2 cellular contexts compared by ENCODE assay signal in genomic region chr11:33379931-33380330, GRCh38.
TF ChIP-seq lines count a peak whose summit lies in the region.

No MANE protein-coding gene starts in this region.

TF ChIP-seq in SK-N-SH, 30 proteins besides CTCF, POLR2A, EP300 and RAD21 (continued from another document):
- TF ChIP-seq PBX3 (IDR thresholded peaks at IDR 0.05) (no peak), IRF3 (IDR thresholded peaks at IDR 0.05; ENCODE audit: low read depth, low read length) (no peak), TCF12 (IDR thresholded peaks at IDR 0.05) (no peak), MXI1 (IDR thresholded peaks at IDR 0.05; ENCODE audit: low read depth, low read length) (no peak), RFX5 (IDR thresholded peaks at IDR 0.05; ENCODE audit: low read length) (no peak), SMC3 (IDR thresholded peaks at IDR 0.05; ENCODE audit: low read depth, low read length) (no peak)
- TF ChIP-seq, protein P1, sequence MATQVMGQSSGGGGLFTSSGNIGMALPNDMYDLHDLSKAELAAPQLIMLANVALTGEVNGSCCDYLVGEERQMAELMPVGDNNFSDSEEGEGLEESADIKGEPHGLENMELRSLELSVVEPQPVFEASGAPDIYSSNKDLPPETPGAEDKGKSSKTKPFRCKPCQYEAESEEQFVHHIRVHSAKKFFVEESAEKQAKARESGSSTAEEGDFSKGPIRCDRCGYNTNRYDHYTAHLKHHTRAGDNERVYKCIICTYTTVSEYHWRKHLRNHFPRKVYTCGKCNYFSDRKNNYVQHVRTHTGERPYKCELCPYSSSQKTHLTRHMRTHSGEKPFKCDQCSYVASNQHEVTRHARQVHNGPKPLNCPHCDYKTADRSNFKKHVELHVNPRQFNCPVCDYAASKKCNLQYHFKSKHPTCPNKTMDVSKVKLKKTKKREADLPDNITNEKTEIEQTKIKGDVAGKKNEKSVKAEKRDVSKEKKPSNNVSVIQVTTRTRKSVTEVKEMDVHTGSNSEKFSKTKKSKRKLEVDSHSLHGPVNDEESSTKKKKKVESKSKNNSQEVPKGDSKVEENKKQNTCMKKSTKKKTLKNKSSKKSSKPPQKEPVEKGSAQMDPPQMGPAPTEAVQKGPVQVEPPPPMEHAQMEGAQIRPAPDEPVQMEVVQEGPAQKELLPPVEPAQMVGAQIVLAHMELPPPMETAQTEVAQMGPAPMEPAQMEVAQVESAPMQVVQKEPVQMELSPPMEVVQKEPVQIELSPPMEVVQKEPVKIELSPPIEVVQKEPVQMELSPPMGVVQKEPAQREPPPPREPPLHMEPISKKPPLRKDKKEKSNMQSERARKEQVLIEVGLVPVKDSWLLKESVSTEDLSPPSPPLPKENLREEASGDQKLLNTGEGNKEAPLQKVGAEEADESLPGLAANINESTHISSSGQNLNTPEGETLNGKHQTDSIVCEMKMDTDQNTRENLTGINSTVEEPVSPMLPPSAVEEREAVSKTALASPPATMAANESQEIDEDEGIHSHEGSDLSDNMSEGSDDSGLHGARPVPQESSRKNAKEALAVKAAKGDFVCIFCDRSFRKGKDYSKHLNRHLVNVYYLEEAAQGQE (IDR thresholded peaks at IDR 0.05; ENCODE audit: low read depth, low read length), result no peak

TF ChIP-seq in SK-N-SH treated with all-trans-retinoic acid at 6 μM for 48 hours, 23 proteins besides CTCF, POLR2A, EP300 and RAD21 (continued from another document):
- TF ChIP-seq, protein P2, sequence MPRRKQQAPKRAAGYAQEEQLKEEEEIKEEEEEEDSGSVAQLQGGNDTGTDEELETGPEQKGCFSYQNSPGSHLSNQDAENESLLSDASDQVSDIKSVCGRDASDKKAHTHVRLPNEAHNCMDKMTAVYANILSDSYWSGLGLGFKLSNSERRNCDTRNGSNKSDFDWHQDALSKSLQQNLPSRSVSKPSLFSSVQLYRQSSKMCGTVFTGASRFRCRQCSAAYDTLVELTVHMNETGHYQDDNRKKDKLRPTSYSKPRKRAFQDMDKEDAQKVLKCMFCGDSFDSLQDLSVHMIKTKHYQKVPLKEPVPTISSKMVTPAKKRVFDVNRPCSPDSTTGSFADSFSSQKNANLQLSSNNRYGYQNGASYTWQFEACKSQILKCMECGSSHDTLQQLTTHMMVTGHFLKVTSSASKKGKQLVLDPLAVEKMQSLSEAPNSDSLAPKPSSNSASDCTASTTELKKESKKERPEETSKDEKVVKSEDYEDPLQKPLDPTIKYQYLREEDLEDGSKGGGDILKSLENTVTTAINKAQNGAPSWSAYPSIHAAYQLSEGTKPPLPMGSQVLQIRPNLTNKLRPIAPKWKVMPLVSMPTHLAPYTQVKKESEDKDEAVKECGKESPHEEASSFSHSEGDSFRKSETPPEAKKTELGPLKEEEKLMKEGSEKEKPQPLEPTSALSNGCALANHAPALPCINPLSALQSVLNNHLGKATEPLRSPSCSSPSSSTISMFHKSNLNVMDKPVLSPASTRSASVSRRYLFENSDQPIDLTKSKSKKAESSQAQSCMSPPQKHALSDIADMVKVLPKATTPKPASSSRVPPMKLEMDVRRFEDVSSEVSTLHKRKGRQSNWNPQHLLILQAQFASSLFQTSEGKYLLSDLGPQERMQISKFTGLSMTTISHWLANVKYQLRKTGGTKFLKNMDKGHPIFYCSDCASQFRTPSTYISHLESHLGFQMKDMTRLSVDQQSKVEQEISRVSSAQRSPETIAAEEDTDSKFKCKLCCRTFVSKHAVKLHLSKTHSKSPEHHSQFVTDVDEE (CRISPR knock-in tag; IDR thresholded peaks at IDR 0.05), result no peak
- TF ChIP-seq ISL1 (CRISPR knock-in tag; IDR thresholded peaks at IDR 0.05) (no peak), ZFP3 (CRISPR knock-in tag; IDR thresholded peaks at IDR 0.05) (no peak), ZNF70 (CRISPR knock-in tag; IDR thresholded peaks at IDR 0.05) (no peak), ZC3H10 (CRISPR knock-in tag; IDR thresholded peaks at IDR 0.05) (no peak), GLIS3 (CRISPR knock-in tag; IDR thresholded peaks at IDR 0.05) (no peak)
